Comparison of ENCODE assay signal across 8 cellular contexts in genomic region chr1:9721606-9722377, GRCh38.
DNase-seq lines count a peak whose midpoint lies in the region; ATAC-seq and TF ChIP-seq lines count a peak whose summit lies in the region.

No MANE protein-coding gene starts in this region.

- peaks cover 31 to 67% of the 10 kb centered on the region in 2 donors for H3K36me3 Mint-ChIP-seq in activated naive CD4-positive, alpha-beta T cell treated with anti-CD3 and anti-CD28 coated beads, Interleukin-2, amount 50 U/mL, for 72 hours

- H3K27ac Mint-ChIP-seq in activated naive CD4-positive, alpha-beta T cell treated with anti-CD3 and anti-CD28 coated beads, Interleukin-2, amount 50 U/mL, for 72 hours, result no peak overlapping the region

- peaks cover 0 to 4% of the 10 kb centered on the region in 2 donors for H3K9me3 Mint-ChIP-seq in activated naive CD4-positive, alpha-beta T cell treated with anti-CD3 and anti-CD28 coated beads, Interleukin-2, amount 50 U/mL, for 72 hours

- ATAC-seq in SK-N-SH treated with all-trans-retinoic acid at 6 μM for 48 hours (peak; percentile 34; the same call in 2 of the 3 replicates), HG02884 (IDR thresholded peaks at IDR 0.05; ENCODE audit: unreplicated experiment) (no peak), GM19328 (IDR thresholded peaks at IDR 0.05; ENCODE audit: unreplicated experiment) (no peak)
- peak; percentile 19 to 20 for ATAC-seq in activated naive CD4-positive, alpha-beta T cell treated with anti-CD3 and anti-CD28 coated beads, Interleukin-2, amount 50 U/mL, for 72 hours

- DNase-seq in NCI-H524 (lab: John Stamatoyannopoulos, UW), result peak; percentile 5 to 17
- no peak for DNase-seq in NCI-H524 treated with DMSO at 0.1 percent for 48 hours (lab: John Stamatoyannopoulos, UW)
- peak in 1 of 2 donors; percentile 77 for DNase-seq in activated naive CD4-positive, alpha-beta T cell treated with anti-CD3 and anti-CD28 coated beads, Interleukin-2, amount 50 U/mL, for 72 hours (ENCODE audit: low spot score in 2 of 2)
- DNase-seq in iPS-NIHi11 (ENCODE audit: low spot score), result peak; percentile 92
- DNase-seq in stimulated activated CD8-positive, alpha-beta memory T cell treated with anti-CD3 and anti-CD28 coated beads, Interleukin-12 subunit alpha, Interleukin-12 subunit beta, amount 100 ng/mL, for 1 hour (ENCODE audit: low read depth), result peak; percentile 63

TF ChIP-seq in SK-N-SH treated with all-trans-retinoic acid at 6 μM for 48 hours, 23 proteins besides CTCF, POLR2A, EP300 and RAD21:
- TF ChIP-seq OSR1 (CRISPR knock-in tag; IDR thresholded peaks at IDR 0.05) (no peak), ARNTL (CRISPR knock-in tag; IDR thresholded peaks at IDR 0.05; ENCODE audit: borderline replicate concordance, low read depth) (no peak), RARB (CRISPR knock-in tag; IDR thresholded peaks at IDR 0.05) (no peak), TSHZ2 (CRISPR knock-in tag; IDR thresholded peaks at IDR 0.05) (no peak)

Comparison
In these comparisons a context has a peak if more than half of its experiments do, and no peak if none do; other contexts are left out.
1. ATAC-seq: peak in SK-N-SH treated with all-trans-retinoic acid at 6 μM for 48 hours (single experiment) and activated naive CD4-positive, alpha-beta T cell treated with anti-CD3 and anti-CD28 coated beads, Interleukin-2, amount 50 U/mL, for 72 hours (2 of 2); none in HG02884 (single experiment) and GM19328 (single experiment).